Comparison of ENCODE assay signal across 22 cellular contexts in genomic region chr2:84940836-84941412, GRCh38. TPM values are rescaled to one million over a fixed set of nuclear protein-coding genes. Genes with fewer than 3 reads are reported as not detected.
DNase-seq lines count a peak whose midpoint lies in the region; ATAC-seq and TF ChIP-seq lines count a peak whose summit lies in the region.
"Had no signal": no experiment of that assay in that cellular context is flagged by ENCODE, and none has a peak within 500 bp of the region (broad histone marks: within the 10 kb centered on the region; RNA-seq: fewer than 3 reads in every experiment).

No MANE protein-coding gene starts in this region.

- CTCF ChIA-PET in PC-9 (lab: Charles Lee), result no interaction called here

- H3K4me1 ChIP-seq in BLaER1 treated with 17β-estradiol and CSF1 and Interleukin-3, amounts not matched to agents 10 nM and 100 nM, result peaks cover 30 to 79% (median 53%) of the 10 kb centered on the region in 10 experiments
- H3K4me1 ChIP-seq in PC-9 (replicated peaks; ENCODE audit: insufficient read depth), result peaks cover 45% of the 10 kb centered on the region
- H3K4me1 ChIP-seq: esophagus muscularis mucosa, neural progenitor cell had no signal

- H3K4me3 ChIP-seq in BLaER1 treated with 17β-estradiol and CSF1 and Interleukin-3, amounts not matched to agents 10 nM and 100 nM, result no peak overlapping the region
- H3K4me3 ChIP-seq in HL-60 (replicated peaks; ENCODE audit: insufficient read depth, low read length) (no peak overlapping the region), PC-9 (no peak overlapping the region)
- H3K4me3 ChIP-seq: dorsolateral prefrontal cortex, esophagus muscularis mucosa, heart left ventricle, neural progenitor cell had no signal

- no TSS peak for BruUV-seq in PC-9 (replicated peaks; lab: Mats Ljungman, UMichigan)

- DNase-seq in HL-60 (ENCODE audit: low read depth in 1 of 2, low spot score in 1 of 2) (peak in 1 of 2 experiments; percentile 60), PC-9 (no peak), NCI-H2196 (lab: John Stamatoyannopoulos, UW; ENCODE audit: unreplicated experiment) (no peak), NCI-H1092 treated with DMSO at 0.1 percent for 48 hours (lab: John Stamatoyannopoulos, UW) (no peak), ureter (ENCODE audit: low spot score) (no peak)
- no peak for DNase-seq in effector memory CD8-positive, alpha-beta T cell
- no peak for DNase-seq in stimulated activated CD4-positive, alpha-beta T cell treated with anti-CD3 and anti-CD28 coated beads, Interleukin-1b, Interleukin-23, amount 100 ng/mL, for 48 hours
- DNase-seq: activated effector memory CD4-positive, alpha-beta T cell treated with anti-CD3 and anti-CD28 coated beads, Interleukin-2, amount 50 U/mL, for 16 hours; brain microvascular endothelial cell; dorsolateral prefrontal cortex; H7; heart left ventricle; mammary epithelial cell; NCI-H187; retina; stimulated activated CD4-positive, alpha-beta T cell treated with anti-CD3 and anti-CD28 coated beads, Interleukin-15, amount 100 ng/mL, for 24 hours; substantia nigra had no signal

- no peak for ATAC-seq in effector memory CD8-positive, alpha-beta T cell (replicated peaks)
- ATAC-seq: heart left ventricle, Panc1 had no signal

- no peaks in the 10 kb centered on the region for H3K79me2 ChIP-seq in PC-9 (ENCODE audit: low read depth)

- no peak overlapping the region for H3K9ac ChIP-seq in BLaER1 treated with 17β-estradiol and CSF1 and Interleukin-3, amounts not matched to agents 10 nM and 100 nM
- H3K9ac ChIP-seq: neural progenitor cell had no signal

- no peaks in the 10 kb centered on the region for H3K9me2 ChIP-seq in PC-9 (ENCODE audit: insufficient read depth)

- H3K36me3 Mint-ChIP-seq in effector memory CD8-positive, alpha-beta T cell (ENCODE audit: insufficient read depth), result peaks cover 27% of the 10 kb centered on the region
- H3K36me3 Mint-ChIP-seq: neural progenitor cell had no signal

- H3F3A ChIP-seq in PC-9 (ENCODE audit: insufficient read depth, low read depth), result peaks cover 30% of the 10 kb centered on the region

- peak overlapping the region in 10 of 11 experiments; percentile 6 to 82 (median 52); a peak in 13 of 22 replicates for H3K27ac ChIP-seq in BLaER1 treated with 17β-estradiol and CSF1 and Interleukin-3, amounts not matched to agents 10 nM and 100 nM
- H3K27ac ChIP-seq in HL-60 (replicated peaks) (peak overlapping the region; percentile 82), PC-9 (peak overlapping the region; percentile 80)
- H3K27ac ChIP-seq: brain microvascular endothelial cell, dorsolateral prefrontal cortex, esophagus muscularis mucosa, neural progenitor cell, VCaP had no signal

- peak overlapping the region in 6 of 11 experiments; percentile 1 to 85 (median 61); a peak in 8 of 22 replicates for H3K4me2 ChIP-seq in BLaER1 treated with 17β-estradiol and CSF1 and Interleukin-3, amounts not matched to agents 10 nM and 100 nM
- no peak overlapping the region for H3K4me2 ChIP-seq in PC-9
- H3K4me2 ChIP-seq: neural progenitor cell had no signal

- peaks cover 16 to 30% of the 10 kb centered on the region in 2 donors for H3K4me1 Mint-ChIP-seq in effector memory CD8-positive, alpha-beta T cell (ENCODE audit: low read depth in 2 of 2)
- H3K4me1 Mint-ChIP-seq: neural progenitor cell had no signal

- H3K9me3 ChIP-seq in BLaER1 treated with 17β-estradiol and CSF1 and Interleukin-3, amounts not matched to agents 10 nM and 100 nM (replicated peaks in 1 of 11), result peaks cover 0 to 9% (median 0%) of the 10 kb centered on the region in 11 experiments; a peak in 2 of 22 replicates
- H3K9me3 ChIP-seq in PC-9 (ENCODE audit: insufficient read depth, low read depth), result no peaks in the 10 kb centered on the region
- H3K9me3 ChIP-seq: esophagus muscularis mucosa, heart left ventricle had no signal

- no peaks in the 10 kb centered on the region for H3K27me3 ChIP-seq in BLaER1 treated with 17β-estradiol and CSF1 and Interleukin-3, amounts not matched to agents 10 nM and 100 nM
- H3K27me3 ChIP-seq in HL-60 (ENCODE audit: insufficient read depth, poor library complexity, severe bottlenecking) (no peaks in the 10 kb centered on the region), PC-9 (ENCODE audit: insufficient read depth, low read depth) (no peaks in the 10 kb centered on the region)
- H3K27me3 ChIP-seq: brain microvascular endothelial cell, dorsolateral prefrontal cortex, esophagus muscularis mucosa, heart left ventricle, neural progenitor cell had no signal

- intact Hi-C loops in PC-9 (cut with micrococcal nuclease; ENCODE audit: unreplicated experiment), result no loop called here

- no peaks in the 10 kb centered on the region for H4K20me1 ChIP-seq in BLaER1 treated with 17β-estradiol and CSF1 and Interleukin-3, amounts not matched to agents 10 nM and 100 nM
- H4K20me1 ChIP-seq in PC-9 (ENCODE audit: insufficient read depth), result no peaks in the 10 kb centered on the region

- H3K27me3 Mint-ChIP-seq in effector memory CD8-positive, alpha-beta T cell, result no peaks in the 10 kb centered on the region

- peak overlapping the region; percentile 79 to 99 for H3K27ac Mint-ChIP-seq in effector memory CD8-positive, alpha-beta T cell
- H3K27ac Mint-ChIP-seq: neural progenitor cell had no signal

- TF ChIP-seq CTCF in HL-60 (IDR thresholded peaks at IDR 0.05; ENCODE audit: insufficient read depth, low read length) (no peak), PC-9 (conservative IDR thresholded peaks at IDR 0.05) (no peak)

- no peak overlapping the region for H2AFZ ChIP-seq in PC-9
- H2AFZ ChIP-seq: neural progenitor cell had no signal

- H3K36me3 ChIP-seq in BLaER1 treated with 17β-estradiol and CSF1 and Interleukin-3, amounts not matched to agents 10 nM and 100 nM, result no peaks in the 10 kb centered on the region
- H3K36me3 ChIP-seq in PC-9 (ENCODE audit: low read depth), result no peaks in the 10 kb centered on the region
- H3K36me3 ChIP-seq: brain microvascular endothelial cell, esophagus muscularis mucosa, heart left ventricle, neural progenitor cell had no signal

- POLR2A ChIA-PET in PC-9 (lab: Charles Lee; ENCODE audit: unreplicated experiment), result no interaction called here

- H3K4me3 Mint-ChIP-seq in effector memory CD8-positive, alpha-beta T cell, result no peak overlapping the region
- H3K4me3 Mint-ChIP-seq: neural progenitor cell had no signal

- H3K9me3 Mint-ChIP-seq in effector memory CD8-positive, alpha-beta T cell, result no peaks in the 10 kb centered on the region
- H3K9me3 Mint-ChIP-seq: neural progenitor cell had no signal

RNA-seq across cellular contexts. Expression of gene KCMF1, which starts 30.0 kb away (rescaled TPM):
- total RNA-seq in PC-9 (2021) (95.3 and 97.8 TPM in 2 replicates), ureter (55.2 TPM)

RNA-seq across cellular contexts. Expression of gene TMSB10, which starts 35.5 kb away (rescaled TPM):
- total RNA-seq in PC-9 (2021) (1,668 and 1,769 TPM in 2 replicates), ureter (1,066 TPM)
